In genomic region chr21:36297938-36298572, GRCh38 we compare ENCODE assay signal across 8 cellular contexts. TPM values are rescaled to one million over a fixed set of nuclear protein-coding genes. Genes with fewer than 3 reads are reported as not detected.
A peak's percentile ranks its signal among the peaks of the same experiment; 100 is the strongest.
DNase-seq lines count a peak whose midpoint lies in the region; ATAC-seq and TF ChIP-seq lines count a peak whose summit lies in the region.

No MANE protein-coding gene starts in this region.

- H3K36me3 ChIP-seq in esophagus muscularis mucosa (peaks cover 0 to 12% (median 7%) of the 10 kb centered on the region in 4 donors), sigmoid colon (peaks cover 0 to 11% (median 2%) of the 10 kb centered on the region in 4 donors)

- peaks cover 6% of the 10 kb centered on the region for H3K36me3 Mint-ChIP-seq in activated CD4-positive, alpha-beta memory T cell treated with anti-CD3 and anti-CD28 coated beads for 36 hours

- TF ChIP-seq POLR2A in esophagus muscularis mucosa (IDR thresholded peaks at IDR 0.05; ENCODE audit: low read depth) (no peak), sigmoid colon (IDR thresholded peaks at IDR 0.05) (peak in 1 of 2 donors; percentile 16)

- TF ChIP-seq EP300 in esophagus muscularis mucosa (IDR thresholded peaks at IDR 0.05) (no peak), sigmoid colon (IDR thresholded peaks at IDR 0.05) (no peak)

- peak overlapping the region; percentile 90 for H3K27ac Mint-ChIP-seq in activated CD4-positive, alpha-beta memory T cell treated with anti-CD3 and anti-CD28 coated beads for 36 hours

- H3K9me3 Mint-ChIP-seq in activated CD4-positive, alpha-beta memory T cell treated with anti-CD3 and anti-CD28 coated beads for 36 hours = no peaks in the 10 kb centered on the region

- 69% methylated on average over 10 of the region's 10 CpGs for WGBS in esophagus muscularis mucosa
- 6 to 24% methylated on average over 10 of the region's 10 CpGs for WGBS in sigmoid colon, 2 donors

- POLR2A ChIA-PET in activated CD4-positive, alpha-beta memory T cell treated with anti-CD3 and anti-CD28 coated beads for 36 hours (lab: Charles Lee) = interaction anchor here (1.9 to 3.1 kb wide), 3 partner anchors 9 to 22 kb away, joined by 11 to 26 read pairs (median 17); partner anchors contain the start of gene MORC3

- peak overlapping the region in 3 of 4 donors; percentile 23 to 41 (median 33) for H3K27ac ChIP-seq in esophagus muscularis mucosa (replicated peaks in 1 of 4)
- H3K27ac ChIP-seq in sigmoid colon = peak overlapping the region in 2 of 4 donors; percentile 2 to 47

- CTCF ChIA-PET in activated CD4-positive, alpha-beta memory T cell treated with anti-CD3 and anti-CD28 coated beads for 36 hours (lab: Charles Lee) = interaction anchor here (0.9 to 1.3 kb wide), 4 partner anchors 12 to 38 kb away, joined by 3 to 6 read pairs (median 4); partner anchors contain the start of gene MORC3

- H3K4me3 Mint-ChIP-seq in activated CD4-positive, alpha-beta memory T cell treated with anti-CD3 and anti-CD28 coated beads for 36 hours = peak overlapping the region; percentile 60

- peaks cover 46% of the 10 kb centered on the region for H3K4me1 Mint-ChIP-seq in activated CD4-positive, alpha-beta memory T cell treated with anti-CD3 and anti-CD28 coated beads for 36 hours (ENCODE audit: low read depth)

- H3K9me3 ChIP-seq in esophagus muscularis mucosa = no peaks in the 10 kb centered on the region
- no peaks in the 10 kb centered on the region for H3K9me3 ChIP-seq in sigmoid colon

- H3K27me3 ChIP-seq in esophagus muscularis mucosa (no peaks in the 10 kb centered on the region), sigmoid colon (no peaks in the 10 kb centered on the region)

- no peaks in the 10 kb centered on the region for H3K27me3 Mint-ChIP-seq in activated CD4-positive, alpha-beta memory T cell treated with anti-CD3 and anti-CD28 coated beads for 36 hours

- H3K4me3 ChIP-seq in esophagus muscularis mucosa = peak overlapping the region in 1 of 4 donors; percentile 24
- H3K4me3 ChIP-seq in sigmoid colon = peak overlapping the region in 1 of 4 donors; percentile 6

- ATAC-seq in GM21717 (IDR thresholded peaks at IDR 0.05; ENCODE audit: unreplicated experiment) = peak; percentile 95

- no peaks in the 10 kb centered on the region for H3K4me1 ChIP-seq in esophagus muscularis mucosa
- H3K4me1 ChIP-seq in sigmoid colon = no peaks in the 10 kb centered on the region

- intact Hi-C loops in activated CD4-positive, alpha-beta memory T cell treated with anti-CD3 and anti-CD28 coated beads for 36 hours (cut with micrococcal nuclease) = loop anchor here (1.0 kb wide), 3 partner anchors 9 to 22 kb away; partner anchors contain the start of gene MORC3
- intact Hi-C loops in esophagus muscularis mucosa (cut with DNase I) = no loop called here
- intact Hi-C loops in sigmoid colon (cut with DNase I) = no loop called here

- DNase-seq in Daoy (ENCODE audit: low read depth) (peak; percentile 39), LHCN-M2 (ENCODE audit: low read depth) (peak; percentile 26), esophagus muscularis mucosa (ENCODE audit: extremely low spot score) (no peak), sigmoid colon (peak; percentile 69), NCI-H1048 (lab: John Stamatoyannopoulos, UW) (no peak), cortex of kidney (lab: John Stamatoyannopoulos, UW) (no peak)
- DNase-seq in activated CD4-positive, alpha-beta memory T cell treated with anti-CD3 and anti-CD28 coated beads for 36 hours = peak; percentile 81

- no peak for TF ChIP-seq CTCF in esophagus muscularis mucosa (IDR thresholded peaks at IDR 0.05)
- TF ChIP-seq CTCF in sigmoid colon (IDR thresholded peaks at IDR 0.05) = no peak

RNA-seq across cellular contexts. Expression of gene MORC3, which starts 21.9 kb away (rescaled TPM):
- 28.6 and 40.9 TPM in 2 replicates for total RNA-seq in Daoy (2014; rRNA removed; shearing (Covaris generic))
- total RNA-seq in LHCN-M2 (2014; rRNA removed) (17.9 and 20.0 TPM in 2 replicates), esophagus muscularis mucosa (10 to 100 TPM; 32.0 to 41.9 (median 39.2) TPM), sigmoid colon (10 to 100 TPM; 39.5 to 59.8 (median 48.4) TPM)
- 5.0 TPM for polyA plus RNA-seq in LHCN-M2 (2012)
- total RNA-seq in activated CD4-positive, alpha-beta memory T cell treated with anti-CD3 and anti-CD28 coated beads for 36 hours = 10 to 100 TPM; 27.7 to 30.0 TPM
- 10 to 100 TPM; 12.0 to 18.0 (median 14.9) TPM for polyA plus RNA-seq in sigmoid colon

Comparison
In these comparisons a context has a peak if more than half of its experiments do, and no peak if none do; other contexts are left out.
1. DNase-seq: peak in Daoy (single experiment), LHCN-M2 (single experiment), activated CD4-positive, alpha-beta memory T cell treated with anti-CD3 and anti-CD28 coated beads for 36 hours (single experiment) and sigmoid colon (single experiment); none in esophagus muscularis mucosa (single experiment), NCI-H1048 (single experiment) and cortex of kidney (single experiment).